In the genomic region with DNA sequence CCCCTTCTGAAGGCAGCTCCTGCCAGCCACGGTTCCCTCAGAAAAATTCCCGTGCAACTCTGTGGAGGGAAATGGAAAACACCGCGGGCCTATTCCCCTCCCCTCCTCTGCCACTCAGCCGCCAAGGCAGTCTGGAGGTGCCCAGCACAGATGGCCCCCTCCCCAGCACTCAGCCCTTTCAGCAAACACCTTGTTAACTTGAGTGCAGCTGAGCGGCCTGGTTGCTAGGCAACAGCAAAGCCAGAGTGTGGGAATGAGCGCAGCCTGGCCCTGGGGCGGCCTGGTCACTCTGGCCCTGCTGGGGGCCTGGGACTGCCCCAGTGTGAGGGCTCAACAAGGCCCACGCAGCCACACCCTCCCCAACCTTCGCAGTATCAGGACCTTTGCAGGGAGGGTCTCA, we compare ENCODE assay signal across 10 cellular contexts. TPM values are rescaled to one million over a fixed set of nuclear protein-coding genes. Genes with fewer than 3 reads are reported as not detected.
DNase-seq lines count a peak whose midpoint lies in the region; ATAC-seq and TF ChIP-seq lines count a peak whose summit lies in the region.
"Had no signal": no experiment of that assay in that cellular context is flagged by ENCODE, and none has a peak within 500 bp of the region (broad histone marks: within the 10 kb centered on the region; RNA-seq: fewer than 3 reads in every experiment).

No MANE protein-coding gene starts in this region.

- no peak overlapping the region for H3K4me3 Mint-ChIP-seq in T-cell
- H3K4me3 Mint-ChIP-seq: activated B cell treated with CpG ODN at 0.5 μM for 24 hours had no signal

- peak overlapping the region in 1 of 12 donors; percentile 24 for H3K27ac ChIP-seq in heart left ventricle
- no peak overlapping the region for H3K27ac ChIP-seq in thyroid gland
- H3K27ac ChIP-seq: dorsolateral prefrontal cortex had no signal

- H3K4me3 ChIP-seq in heart left ventricle = no peak overlapping the region
- no peak overlapping the region for H3K4me3 ChIP-seq in thyroid gland (replicated peaks in 1 of 3)
- H3K4me3 ChIP-seq: dorsolateral prefrontal cortex had no signal

- H3K4me1 ChIP-seq in heart left ventricle = peaks cover 3 to 32% (median 20%) of the 10 kb centered on the region in 12 donors
- peaks cover 30 to 46% of the 10 kb centered on the region in 2 donors for H3K4me1 ChIP-seq in thyroid gland

- peak; percentile 61 for DNase-seq in NCI-H1105 treated with DMSO at 0.1 percent for 48 hours (lab: John Stamatoyannopoulos, UW)
- peak; percentile 33 for DNase-seq in NCI-H526 treated with DMSO at 0.1 percent for 48 hours (lab: John Stamatoyannopoulos, UW)
- DNase-seq in heart left ventricle = peak in 4 of 5 donors; percentile 33 to 83 (median 52)
- DNase-seq in thyroid gland = peak; percentile 76 to 90
- DNase-seq in T-cell = no peak
- DNase-seq in GOT3 (lab: John Stamatoyannopoulos, UW) = no peak
- DNase-seq: activated B cell treated with CpG ODN at 0.5 μM for 24 hours, activated gamma-delta T cell treated with Interleukin-2 at 50 U/mL for 16 hours had no signal

- ATAC-seq in heart left ventricle (peak; percentile 15 to 75 (median 46)), HG03196 (IDR thresholded peaks at IDR 0.05; ENCODE audit: unreplicated experiment) (no peak), T-cell (replicated peaks in 1 of 4) (no peak)

- H3K9me3 ChIP-seq in heart left ventricle (no peaks in the 10 kb centered on the region), thyroid gland (no peaks in the 10 kb centered on the region)

- no peaks in the 10 kb centered on the region for H3K9me3 Mint-ChIP-seq in T-cell
- H3K9me3 Mint-ChIP-seq: activated B cell treated with CpG ODN at 0.5 μM for 24 hours had no signal

- CTCF ChIA-PET in T-cell (lab: Charles Lee) = no interaction called here

- H3K27me3 Mint-ChIP-seq in T-cell = peaks cover 3 to 4% of the 10 kb centered on the region in 2 donors

- H3K36me3 ChIP-seq in heart left ventricle (no peaks in the 10 kb centered on the region), thyroid gland (no peaks in the 10 kb centered on the region)

- POLR2A ChIA-PET in T-cell (lab: Charles Lee) = no interaction called here

- 38 to 66% (median 48%) methylated on average over 6 to 10 of the region's 10 CpGs for WGBS in heart left ventricle, 4 donors
- WGBS in thyroid gland, 2 donors = 20 to 25% methylated on average over 2 to 9 of the region's 10 CpGs

- no peak for TF ChIP-seq POLR2A in heart left ventricle (IDR thresholded peaks at IDR 0.05)
- TF ChIP-seq POLR2A in thyroid gland (IDR thresholded peaks at IDR 0.05) = no peak

- H3K27me3 ChIP-seq in heart left ventricle = no peaks in the 10 kb centered on the region
- no peaks in the 10 kb centered on the region for H3K27me3 ChIP-seq in thyroid gland
- H3K27me3 ChIP-seq: dorsolateral prefrontal cortex had no signal

- no peak overlapping the region for H3K27ac Mint-ChIP-seq in T-cell

- intact Hi-C loops in heart left ventricle (cut with DNase I) (no loop called here), thyroid gland (cut with DNase I) (no loop called here)

- H3K36me3 Mint-ChIP-seq in T-cell = no peaks in the 10 kb centered on the region

- no peak for TF ChIP-seq CTCF in heart left ventricle (IDR thresholded peaks at IDR 0.05)
- no peak for TF ChIP-seq CTCF in thyroid gland (IDR thresholded peaks at IDR 0.05)

- H3K4me1 Mint-ChIP-seq in T-cell = no peaks in the 10 kb centered on the region

RNA-seq across cellular contexts. Expression of a gene that starts 32.8 kb away (rescaled TPM):
- under 1 TPM in 8 of 9 donors, not detected in 1; 0.02 to 0.48 (median 0.14) TPM for total RNA-seq in heart left ventricle
- under 1 TPM; 0.04 to 0.11 TPM for polyA plus RNA-seq in heart left ventricle
- total RNA-seq in thyroid gland = 1 to 10 TPM in 1 of 4 donors, under 1 TPM in 3; 0.13 to 3.3 (median 0.52) TPM
- total RNA-seq in T-cell = not detected

RNA-seq across cellular contexts. Expression of a gene that starts 41.4 kb away (rescaled TPM):
- total RNA-seq in heart left ventricle (10 to 100 TPM in 1 of 9 donors, 1 to 10 TPM in 4, under 1 TPM in 3, not detected in 1; 0.20 to 21.6 (median 1.3) TPM), thyroid gland (100 to 1,000 TPM in 2 of 4 donors, 10 to 100 TPM in 2; 51.0 to 189 (median 131) TPM), T-cell (1 to 10 TPM in 3 of 5 donors, under 1 TPM in 1, not detected in 1; 0.75 to 2.2 (median 1.5) TPM)
- 1 to 10 TPM in 1 of 2 donors, under 1 TPM in 1; 0.50 to 1.4 TPM for polyA plus RNA-seq in heart left ventricle

RNA-seq across cellular contexts. Expression of a gene that starts 46.3 kb away (rescaled TPM):
- total RNA-seq in heart left ventricle = 10 to 100 TPM; 21.6 to 83.0 (median 67.1) TPM
- polyA plus RNA-seq in heart left ventricle = 10 to 100 TPM; 13.8 to 52.3 TPM
- 100 to 1,000 TPM in 3 of 4 donors, 10 to 100 TPM in 1; 94.9 to 177 (median 125) TPM for total RNA-seq in thyroid gland
- total RNA-seq in T-cell = 10 to 100 TPM in 4 of 5 donors, 1 to 10 TPM in 1; 8.9 to 25.7 (median 20.3) TPM

Comparison
In these comparisons a context has a peak if more than half of its experiments do, and no peak if none do; other contexts are left out.
1. DNase-seq: peak in NCI-H1105 treated with DMSO at 0.1 percent for 48 hours (single experiment), NCI-H526 treated with DMSO at 0.1 percent for 48 hours (single experiment), heart left ventricle (4 of 5) and thyroid gland (2 of 2); none in T-cell (0 of 34) and GOT3 (single experiment).
2. ATAC-seq: peak in heart left ventricle (4 of 4); none in HG03196 (single experiment) and T-cell (0 of 4).